Comparison of ENCODE assay signal across 11 cellular contexts in the genomic region with DNA sequence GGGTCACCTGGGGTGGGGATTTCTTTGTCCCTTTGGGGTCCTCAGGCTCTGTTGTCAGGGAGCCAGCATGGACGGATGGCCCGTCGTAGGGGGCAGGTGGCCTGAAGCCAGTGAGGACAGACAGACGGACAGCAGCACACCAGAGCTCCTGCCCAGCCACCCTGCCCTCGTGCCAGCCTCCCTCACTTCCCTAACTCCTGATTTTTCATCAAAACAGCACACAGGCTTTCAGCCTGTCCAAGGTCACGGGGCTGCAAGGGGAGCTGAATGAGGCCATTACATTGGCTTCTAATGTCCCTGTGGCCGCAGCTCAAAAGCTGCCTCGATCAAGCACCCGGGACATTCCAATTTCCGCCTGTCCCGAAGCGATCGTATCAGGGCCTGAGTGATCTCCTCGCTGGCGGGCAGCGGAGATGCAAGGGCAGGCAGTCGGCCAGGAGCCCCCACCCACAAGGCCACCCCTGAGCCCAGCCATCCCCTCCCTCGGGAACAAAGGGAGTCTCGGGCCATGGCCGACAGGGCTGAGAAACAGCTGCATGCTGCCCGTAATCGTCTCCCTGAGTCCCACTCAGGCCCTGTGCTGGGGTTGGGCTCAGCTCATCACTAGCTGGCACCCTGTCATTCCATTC. TPM values are rescaled to one million over a fixed set of nuclear protein-coding genes. Genes with fewer than 3 reads are reported as not detected.
DNase-seq lines count a peak whose midpoint lies in the region; ATAC-seq, FAIRE-seq and TF ChIP-seq lines count a peak whose summit lies in the region.
"Had no signal": no experiment of that assay in that cellular context is flagged by ENCODE, and none has a peak within 500 bp of the region (broad histone marks: within the 10 kb centered on the region; RNA-seq: fewer than 3 reads in every experiment).

No MANE protein-coding gene starts in this region.

- H3K4me3 Mint-ChIP-seq in astrocyte (ENCODE audit: unreplicated experiment), result no peak overlapping the region
- H3K4me3 Mint-ChIP-seq: activated naive CD8-positive, alpha-beta T cell treated with anti-CD3 and anti-CD28 coated beads, Interleukin-2, amount 50 U/mL, for 24 hours had no signal

- no peaks in the 10 kb centered on the region for H4K20me1 ChIP-seq in astrocyte (ENCODE audit: insufficient read depth, low read length)

- H3K27ac ChIP-seq in astrocyte (ENCODE audit: low read depth, low read length), result peak overlapping the region; percentile 38
- H3K27ac ChIP-seq in upper lobe of right lung, result peak overlapping the region; percentile 81

- H2AFZ ChIP-seq in astrocyte (ENCODE audit: low read depth, low read length), result peak overlapping the region; percentile 77

- peak overlapping the region; percentile 49 for H3K4me2 ChIP-seq in astrocyte (ENCODE audit: low read length)

- peaks cover 3% of the 10 kb centered on the region for H3K36me3 Mint-ChIP-seq in astrocyte (ENCODE audit: low read depth, unreplicated experiment)

- no peak overlapping the region for H3K27ac Mint-ChIP-seq in astrocyte (ENCODE audit: unreplicated experiment)
- H3K27ac Mint-ChIP-seq: activated naive CD8-positive, alpha-beta T cell treated with anti-CD3 and anti-CD28 coated beads, Interleukin-2, amount 50 U/mL, for 24 hours had no signal

- peaks cover 6% of the 10 kb centered on the region for H3K27me3 Mint-ChIP-seq in astrocyte (ENCODE audit: low read depth, unreplicated experiment)
- H3K27me3 Mint-ChIP-seq: activated naive CD8-positive, alpha-beta T cell treated with anti-CD3 and anti-CD28 coated beads, Interleukin-2, amount 50 U/mL, for 24 hours had no signal

- no peak overlapping the region for H3K4me3 ChIP-seq in astrocyte (ENCODE audit: insufficient read depth, low read depth, low read length)
- H3K4me3 ChIP-seq in upper lobe of right lung, result no peak overlapping the region

- TF ChIP-seq CTCF in astrocyte (IDR thresholded peaks at IDR 0.05; ENCODE audit: insufficient read depth, low read depth, low read length), result no peak
- TF ChIP-seq CTCF in omental fat pad (IDR thresholded peaks at IDR 0.05), result no peak
- TF ChIP-seq CTCF in upper lobe of right lung (IDR thresholded peaks at IDR 0.05), result no peak

- H3K9me3 ChIP-seq in astrocyte (ENCODE audit: insufficient read depth, low read depth, low read length) (no peaks in the 10 kb centered on the region), upper lobe of right lung (no peaks in the 10 kb centered on the region)

- H3K36me3 ChIP-seq in astrocyte (ENCODE audit: insufficient read depth, low read length), result no peaks in the 10 kb centered on the region
- H3K36me3 ChIP-seq in upper lobe of right lung, result no peaks in the 10 kb centered on the region

- intact Hi-C loops in left cardiac atrium (cut with DNase I), result no loop called here
- intact Hi-C loops in upper lobe of right lung (cut with DNase I), result no loop called here

- H3K9ac ChIP-seq in astrocyte (ENCODE audit: low read length), result peak overlapping the region; percentile 60

- no peak for DNase-seq in astrocyte (ENCODE audit: low read depth)
- DNase-seq in left cardiac atrium, result peak; percentile 25
- peak; percentile 11 for DNase-seq in omental fat pad (ENCODE audit: low spot score)
- DNase-seq in upper lobe of right lung, result peak; percentile 62
- DNase-seq in stimulated activated CD4-positive, alpha-beta T cell treated with anti-CD3 and anti-CD28 coated beads, Interleukin-4, amount 100 ng/mL, for 24 hours, result no peak
- DNase-seq: NCI-H2227 treated with DMSO at 0.1 percent for 48 hours had no signal

- no peak for FAIRE-seq in astrocyte (lab: Jason Lieb, UNC)
- FAIRE-seq: endometrium had no signal

- peaks cover 5% of the 10 kb centered on the region for H3K9me3 Mint-ChIP-seq in astrocyte (ENCODE audit: unreplicated experiment)
- H3K9me3 Mint-ChIP-seq: activated naive CD8-positive, alpha-beta T cell treated with anti-CD3 and anti-CD28 coated beads, Interleukin-2, amount 50 U/mL, for 24 hours had no signal

- H3K79me2 ChIP-seq in astrocyte (ENCODE audit: insufficient read depth, low read length), result no peaks in the 10 kb centered on the region

- H3K27me3 ChIP-seq in astrocyte (ENCODE audit: insufficient read depth, low read length) (no peaks in the 10 kb centered on the region), upper lobe of right lung (no peaks in the 10 kb centered on the region)

- peak; percentile 10 to 23 for ATAC-seq in left cardiac atrium
- ATAC-seq in omental fat pad (ENCODE audit: low FRiP score), result no peak
- ATAC-seq in upper lobe of right lung, result peak; percentile 4
- no peak for ATAC-seq in GM19463 (IDR thresholded peaks at IDR 0.05; ENCODE audit: unreplicated experiment)
- ATAC-seq in GM18907 (IDR thresholded peaks at IDR 0.05; ENCODE audit: unreplicated experiment), result no peak
- ATAC-seq: activated naive CD8-positive, alpha-beta T cell treated with anti-CD3 and anti-CD28 coated beads, Interleukin-2, amount 50 U/mL, for 24 hours had no signal

- H3K4me1 ChIP-seq in astrocyte (ENCODE audit: insufficient read depth, low read length), result peaks cover 14% of the 10 kb centered on the region
- peaks cover 27% of the 10 kb centered on the region for H3K4me1 ChIP-seq in upper lobe of right lung

- H3K4me1 Mint-ChIP-seq in astrocyte (ENCODE audit: low read depth, unreplicated experiment), result no peaks in the 10 kb centered on the region
- H3K4me1 Mint-ChIP-seq: activated naive CD8-positive, alpha-beta T cell treated with anti-CD3 and anti-CD28 coated beads, Interleukin-2, amount 50 U/mL, for 24 hours had no signal

RNA-seq across cellular contexts. Expression of gene RNU6ATAC, which starts 50.5 kb away (rescaled TPM):
- total RNA-seq in astrocyte (31.8 and 59.4 TPM in 2 replicates), left cardiac atrium (100 to 1,000 TPM; 307 to 456 TPM), omental fat pad (not detected), upper lobe of right lung (172 TPM)
- total RNA-seq: myocyte had no signal

Comparison
In these comparisons a context has a peak if more than half of its experiments do, and no peak if none do; other contexts are left out.
1. DNase-seq: peak in left cardiac atrium (single experiment), omental fat pad (single experiment) and upper lobe of right lung (single experiment); none in astrocyte (single experiment) and stimulated activated CD4-positive, alpha-beta T cell treated with anti-CD3 and anti-CD28 coated beads, Interleukin-4, amount 100 ng/mL, for 24 hours (single experiment).
2. ATAC-seq: peak in left cardiac atrium (2 of 2) and upper lobe of right lung (single experiment); none in omental fat pad (single experiment), GM19463 (single experiment) and GM18907 (single experiment).
3. RNA of gene RNU6ATAC, which starts 50.5 kb away (total RNA-seq): 307 to 456 TPM in left cardiac atrium, 172 TPM in upper lobe of right lung (single experiment) and 31.8 to 59.4 TPM in astrocyte; not detected in omental fat pad; every median in the first group is over 10 times any median in the second.